Comparison of ENCODE assay signal across 32 cellular contexts in genomic region chr2:53220969-53221368, GRCh38.
"Had no signal": no experiment of that assay in that cellular context is flagged by ENCODE, and none has a peak within 500 bp of the region (broad histone marks: within the 10 kb centered on the region; RNA-seq: fewer than 3 reads in every experiment).

No MANE protein-coding gene starts in this region.

- H3K27ac Mint-ChIP-seq: activated naive CD4-positive, alpha-beta T cell treated with anti-CD3 and anti-CD28 coated beads for 36 hours; activated naive CD8-positive, alpha-beta T cell treated with anti-CD3 and anti-CD28 coated beads for 36 hours; activated T-helper 1 cell treated with anti-CD3 and anti-CD28 coated beads, Interleukin-12 subunit alpha, Interleukin-12 subunit beta, Interleukin-2, Interleukin-4 antibody, amounts not matched to agents 30 ng/mL and 10 ng/mL and 1 ng/mL, durations not matched to agents 14 hours and 24 hours and 36 hours; naive thymus-derived CD8-positive, alpha-beta T cell; T-helper 17 cell had no signal

- H3K4me1 Mint-ChIP-seq: activated naive CD8-positive, alpha-beta T cell treated with anti-CD3 and anti-CD28 coated beads for 36 hours; naive thymus-derived CD8-positive, alpha-beta T cell; T-helper 17 cell had no signal

- H3K36me3 ChIP-seq: adrenal gland, esophagus squamous epithelium, heart right ventricle, left lung, lower lobe of right lung, spleen, thoracic aorta, vagina had no signal

- H3K9me3 ChIP-seq: adrenal gland, lower lobe of right lung, thoracic aorta, vagina had no signal

- H3K27me3 Mint-ChIP-seq: activated naive CD8-positive, alpha-beta T cell treated with anti-CD3 and anti-CD28 coated beads for 36 hours; T-helper 17 cell had no signal

- H3K27ac ChIP-seq: adrenal gland, body of pancreas, epithelial cell of prostate, esophagus squamous epithelium, heart right ventricle, left lung, lower lobe of right lung, spleen, thoracic aorta, vagina had no signal

- ATAC-seq: activated CD4-positive, CD25-positive, alpha-beta regulatory T cell treated with anti-CD3 and anti-CD28 coated beads, Interleukin-2, amount 50 U/mL, for 24 hours; body of pancreas; heart right ventricle; left lung; naive thymus-derived CD8-positive, alpha-beta T cell; right cardiac atrium; T-helper 17 cell had no signal

- H3K4me3 ChIP-seq: adrenal gland, body of pancreas, esophagus squamous epithelium, heart right ventricle, left lung, lower lobe of right lung, spleen, thoracic aorta, vagina had no signal

- H3K4me3 Mint-ChIP-seq: activated naive CD4-positive, alpha-beta T cell treated with anti-CD3 and anti-CD28 coated beads for 36 hours; activated naive CD8-positive, alpha-beta T cell treated with anti-CD3 and anti-CD28 coated beads for 36 hours; activated T-helper 1 cell treated with anti-CD3 and anti-CD28 coated beads, Interleukin-12 subunit alpha, Interleukin-12 subunit beta, Interleukin-2, Interleukin-4 antibody, amounts not matched to agents 30 ng/mL and 10 ng/mL and 1 ng/mL, durations not matched to agents 14 hours and 24 hours and 36 hours; naive thymus-derived CD8-positive, alpha-beta T cell; T-helper 17 cell had no signal

- H3K36me3 Mint-ChIP-seq: activated naive CD8-positive, alpha-beta T cell treated with anti-CD3 and anti-CD28 coated beads for 36 hours had no signal

- H3K9me3 Mint-ChIP-seq: activated naive CD4-positive, alpha-beta T cell treated with anti-CD3 and anti-CD28 coated beads for 36 hours; activated naive CD8-positive, alpha-beta T cell treated with anti-CD3 and anti-CD28 coated beads for 36 hours had no signal

- DNase-seq: activated CD4-positive, alpha-beta T cell treated with anti-CD3 and anti-CD28 coated beads for 48 hours; activated CD4-positive, alpha-beta T cell treated with anti-CD3 and anti-CD28 coated beads, Interleukin-2, amount 50 U/mL, for 48 hours; activated CD8-positive, alpha-beta memory T cell treated with anti-CD3 and anti-CD28 coated beads for 24 hours; activated effector memory CD4-positive, alpha-beta T cell treated with anti-CD3 and anti-CD28 coated beads, Interleukin-2, amount 50 U/mL, for 16 hours; activated naive CD4-positive, alpha-beta T cell treated with anti-CD3 and anti-CD28 coated beads for 36 hours; activated naive CD8-positive, alpha-beta T cell treated with anti-CD3 and anti-CD28 coated beads for 36 hours; activated T-cell treated with anti-CD3 and anti-CD28 coated beads, Interleukin-2, amount 50 U/mL, for 1 hour; adrenal gland; aorta; dermis blood vessel endothelial cell; effector CD4-positive, alpha-beta T cell; esophagus squamous epithelium; foreskin melanocyte; heart right ventricle; kidney glomerular epithelial cell; left lung; lower lobe of right lung; mesenchymal stem cell; naive thymus-derived CD8-positive, alpha-beta T cell; right cardiac atrium; spleen; stimulated activated CD4-positive, alpha-beta T cell treated with anti-CD3 and anti-CD28 coated beads, Interleukin-2, amount 100 ng/mL, for 48 hours; stimulated activated naive CD4-positive, alpha-beta T cell treated with Interleukin-2 at 50 U/mL for 16 hours; T-helper 17 cell; T1000; trophoblast cell had no signal

- H3K4me1 ChIP-seq: adrenal gland, esophagus squamous epithelium, heart right ventricle, left lung, lower lobe of right lung, spleen, vagina had no signal

- H3K27me3 ChIP-seq: adrenal gland, body of pancreas, esophagus squamous epithelium, heart right ventricle, left lung, spleen, vagina had no signal
